Comparison of ENCODE assay signal across 22 cellular contexts in genomic region chr2:160592993-160593392, GRCh38.
DNase-seq lines count a peak whose midpoint lies in the region; ATAC-seq, FAIRE-seq and TF ChIP-seq lines count a peak whose summit lies in the region.
"Had no signal": no experiment of that assay in that cellular context is flagged by ENCODE, and none has a peak within 500 bp of the region (broad histone marks: within the 10 kb centered on the region; RNA-seq: fewer than 3 reads in every experiment).

No MANE protein-coding gene starts in this region.

- H3K27me3 Mint-ChIP-seq in astrocyte (ENCODE audit: low read depth, unreplicated experiment): no peaks in the 10 kb centered on the region
- H3K27me3 Mint-ChIP-seq in Caco-2 (ENCODE audit: insufficient read depth, unreplicated experiment): peaks cover 4% of the 10 kb centered on the region
- H3K27me3 Mint-ChIP-seq: CD4-positive, alpha-beta T cell had no signal

- BruUV-seq in Caco-2 (replicated peaks; lab: Mats Ljungman, UMichigan): no TSS peak

- H3K4me3 ChIP-seq in HEK293 (ENCODE audit: low read depth, low read length): no peak overlapping the region
- no peak overlapping the region for H3K4me3 ChIP-seq in astrocyte (ENCODE audit: insufficient read depth, low read depth, low read length)
- no peak overlapping the region for H3K4me3 ChIP-seq in Caco-2 (ENCODE audit: low read depth, low read length)
- H3K4me3 ChIP-seq: BLaER1 treated with 17β-estradiol and CSF1 and Interleukin-3, amounts not matched to agents 10 nM and 100 nM; GM12878 had no signal

- DNase-seq in astrocyte (ENCODE audit: low read depth) (no peak), Caco-2 (no peak), Right ventricle myocardium superior (no peak)
- DNase-seq: 8988T; AML-193; CD4-positive, alpha-beta T cell; CD8-positive, alpha-beta T cell; DMS 273 treated with DMSO at 0.1 percent for 48 hours; DMS153; DMS53; DMS79; DND-41; EL; GDM1 had no signal

- peaks cover 8% of the 10 kb centered on the region for H3K9me3 Mint-ChIP-seq in astrocyte (ENCODE audit: unreplicated experiment)
- peaks cover 16% of the 10 kb centered on the region for H3K9me3 Mint-ChIP-seq in Caco-2 (ENCODE audit: unreplicated experiment)
- H3K9me3 Mint-ChIP-seq: CD4-positive, alpha-beta T cell had no signal

- H3K79me2 ChIP-seq in astrocyte (ENCODE audit: insufficient read depth, low read length): no peaks in the 10 kb centered on the region

- H3K4me1 ChIP-seq in HEK293 (ENCODE audit: control insufficient read depth, insufficient read depth, low read length): no peaks in the 10 kb centered on the region
- H3K4me1 ChIP-seq in astrocyte (ENCODE audit: insufficient read depth, low read length): no peaks in the 10 kb centered on the region
- H3K4me1 ChIP-seq in Caco-2: no peaks in the 10 kb centered on the region
- H3K4me1 ChIP-seq: BLaER1 treated with 17β-estradiol and CSF1 and Interleukin-3, amounts not matched to agents 10 nM and 100 nM had no signal

- CTCF ChIA-PET in HEK293 (lab: Yijun Ruan, JAX) (interaction anchor here (0.7 kb wide), 1 partner anchor 168 kb away, joined by 3 read pairs; no protein-coding TSS in a partner anchor), Caco-2 (lab: Charles Lee) (no interaction called here)

- H3K4me3 Mint-ChIP-seq in astrocyte (ENCODE audit: unreplicated experiment) (no peak overlapping the region), Caco-2 (ENCODE audit: unreplicated experiment) (no peak overlapping the region)
- H3K4me3 Mint-ChIP-seq: B cell; CD4-positive, alpha-beta T cell; CD8-positive, alpha-beta T cell had no signal

- ATAC-seq in GM21526 (IDR thresholded peaks at IDR 0.05; ENCODE audit: low FRiP score, unreplicated experiment): no peak
- ATAC-seq in Right ventricle myocardium superior (ENCODE audit: poor library complexity): no peak
- ATAC-seq: CD8-positive, alpha-beta T cell; GM12878 had no signal

- H3K36me3 ChIP-seq in HEK293 (ENCODE audit: control insufficient read depth in 2 of 2, insufficient read depth in 1 of 2, low read length in 2 of 2): no peaks in the 10 kb centered on the region
- H3K36me3 ChIP-seq in astrocyte (ENCODE audit: insufficient read depth, low read length): no peaks in the 10 kb centered on the region
- H3K36me3 ChIP-seq in Caco-2 (ENCODE audit: control insufficient read depth, insufficient read depth, low read length): no peaks in the 10 kb centered on the region
- H3K36me3 ChIP-seq: BLaER1 treated with 17β-estradiol and CSF1 and Interleukin-3, amounts not matched to agents 10 nM and 100 nM had no signal

- intact Hi-C loops in Caco-2 (cut with micrococcal nuclease; ENCODE audit: unreplicated experiment): no loop called here
- intact Hi-C loops in Right ventricle myocardium superior (cut with DNase I): no loop called here

- H4K20me1 ChIP-seq in astrocyte (ENCODE audit: insufficient read depth, low read length): no peaks in the 10 kb centered on the region
- H4K20me1 ChIP-seq: BLaER1 treated with 17β-estradiol and CSF1 and Interleukin-3, amounts not matched to agents 10 nM and 100 nM had no signal

- H3K9me3 ChIP-seq in HEK293 (ENCODE audit: control insufficient read depth, insufficient read depth, low read depth, low read length): no peaks in the 10 kb centered on the region; the same call in 1 of the 2 replicates
- H3K9me3 ChIP-seq in astrocyte (ENCODE audit: insufficient read depth, low read depth, low read length): no peaks in the 10 kb centered on the region
- no peaks in the 10 kb centered on the region; the same call in none of the 2 replicates for H3K9me3 ChIP-seq in Caco-2

- H3K27ac Mint-ChIP-seq in astrocyte (ENCODE audit: unreplicated experiment) (no peak overlapping the region), Caco-2 (ENCODE audit: unreplicated experiment) (no peak overlapping the region)
- H3K27ac Mint-ChIP-seq: B cell; CD4-positive, alpha-beta T cell; CD8-positive, alpha-beta T cell had no signal

- no peak overlapping the region for H3K27ac ChIP-seq in HEK293 (ENCODE audit: extremely low read depth, low read depth, low read length)
- H3K27ac ChIP-seq in astrocyte (ENCODE audit: low read depth, low read length): no peak overlapping the region
- H3K27ac ChIP-seq: BLaER1 treated with 17β-estradiol and CSF1 and Interleukin-3, amounts not matched to agents 10 nM and 100 nM; C4-2B had no signal

- peak; percentile 23 for FAIRE-seq in astrocyte (lab: Jason Lieb, UNC)
- FAIRE-seq: GM12878, GM12892, GM18507 had no signal

- TF ChIP-seq CTCF in HEK293 (tag by site-specific recombination; IDR thresholded peaks at IDR 0.05) (no peak), astrocyte (IDR thresholded peaks at IDR 0.05; ENCODE audit: insufficient read depth, low read depth, low read length) (no peak), Caco-2 (IDR thresholded peaks at IDR 0.05; ENCODE audit: insufficient read depth in 1 of 2, low read depth in 1 of 2, low read length in 1 of 2, severe bottlenecking in 1 of 2, unreplicated experiment in 1 of 2) (no peak)

- POLR2A ChIA-PET in HEK293 (lab: Yijun Ruan, JAX) (no interaction called here), Caco-2 (lab: Charles Lee) (no interaction called here)

- H3K27me3 ChIP-seq in astrocyte (ENCODE audit: insufficient read depth, low read length) (no peaks in the 10 kb centered on the region), Caco-2 (replicated peaks; ENCODE audit: control insufficient read depth, insufficient read depth, low read length) (no peaks in the 10 kb centered on the region)
- H3K27me3 ChIP-seq: BLaER1 treated with 17β-estradiol and CSF1 and Interleukin-3, amounts not matched to agents 10 nM and 100 nM had no signal

- H3K36me3 Mint-ChIP-seq in astrocyte (ENCODE audit: low read depth, unreplicated experiment) (no peaks in the 10 kb centered on the region), Caco-2 (ENCODE audit: insufficient read depth, unreplicated experiment) (peaks cover 25% of the 10 kb centered on the region)
- H3K36me3 Mint-ChIP-seq: CD8-positive, alpha-beta T cell had no signal

- H3K9ac ChIP-seq in astrocyte (ENCODE audit: low read length): no peak overlapping the region
- H3K9ac ChIP-seq: BLaER1 treated with 17β-estradiol and CSF1 and Interleukin-3, amounts not matched to agents 10 nM and 100 nM had no signal

- no peak overlapping the region for H2AFZ ChIP-seq in astrocyte (ENCODE audit: low read depth, low read length)

- H3K4me2 ChIP-seq in astrocyte (ENCODE audit: low read length): no peak overlapping the region
- H3K4me2 ChIP-seq: BLaER1 treated with 17β-estradiol and CSF1 and Interleukin-3, amounts not matched to agents 10 nM and 100 nM had no signal

- H3K4me1 Mint-ChIP-seq in astrocyte (ENCODE audit: low read depth, unreplicated experiment): no peaks in the 10 kb centered on the region
- peaks cover 10% of the 10 kb centered on the region for H3K4me1 Mint-ChIP-seq in Caco-2 (ENCODE audit: low read depth, unreplicated experiment)
- H3K4me1 Mint-ChIP-seq: B cell had no signal

TF ChIP-seq in HEK293, 187 proteins besides CTCF, POLR2A, EP300 and RAD21 (continues in another document):
- no peak for TF ChIP-seq ZBTB44 (tag by site-specific recombination; IDR thresholded peaks at IDR 0.05)
- no peak for TF ChIP-seq ZBTB20 (tag by site-specific recombination; IDR thresholded peaks at IDR 0.05)
- TF ChIP-seq ZBTB11 (tag by site-specific recombination; conservative IDR thresholded peaks at IDR 0.05; ENCODE audit: low read depth): peak; percentile 66
- peak; percentile 46; the same call in 1 of the 2 replicates for TF ChIP-seq ZNF623 (tag by site-specific recombination; IDR thresholded peaks at IDR 0.05)
- no peak for TF ChIP-seq ZNF560 (tag by site-specific recombination; IDR thresholded peaks at IDR 0.05; ENCODE audit: borderline replicate concordance)
- TF ChIP-seq ZNF555 (tag by site-specific recombination; conservative IDR thresholded peaks at IDR 0.05): peak; percentile 64
- TF ChIP-seq ZNF394 (tag by site-specific recombination; IDR thresholded peaks at IDR 0.05; ENCODE audit: borderline replicate concordance): peak; percentile 71; the same call in 1 of the 2 replicates
- no peak for TF ChIP-seq YY2 (tag by site-specific recombination; IDR thresholded peaks at IDR 0.05)
